Comparison of ENCODE assay signal across 1 cellular context in genomic region chr16:84614914-84615813, GRCh38.
TF ChIP-seq lines count a peak whose summit lies in the region.

No MANE protein-coding gene starts in this region.

TF ChIP-seq in H1, 55 proteins besides CTCF, POLR2A, EP300 and RAD21:
- TF ChIP-seq RFX5 (IDR thresholded peaks at IDR 0.05; ENCODE audit: borderline replicate concordance, low read depth, low read length) (no peak), SRF (IDR thresholded peaks at IDR 0.05; ENCODE audit: low read depth, low read length) (no peak), KDM1A (IDR thresholded peaks at IDR 0.05; ENCODE audit: borderline replicate concordance, low read length) (no peak), PHF8 (conservative IDR thresholded peaks at IDR 0.05; ENCODE audit: low read depth, low read length) (no peak), E2F6 (IDR thresholded peaks at IDR 0.05) (no peak), SP4 (IDR thresholded peaks at IDR 0.05; ENCODE audit: low read length) (no peak), GTF2F1 (IDR thresholded peaks at IDR 0.05; ENCODE audit: borderline replicate concordance, low read depth, low read length) (no peak), MAFK (IDR thresholded peaks at IDR 0.05; ENCODE audit: low read depth, low read length) (no peak), YY1 (IDR thresholded peaks at IDR 0.05; ENCODE audit: low read depth, low read length) (no peak), JUN (IDR thresholded peaks at IDR 0.05; ENCODE audit: low read depth, low read length) (no peak)
- TF ChIP-seq, protein P1, sequence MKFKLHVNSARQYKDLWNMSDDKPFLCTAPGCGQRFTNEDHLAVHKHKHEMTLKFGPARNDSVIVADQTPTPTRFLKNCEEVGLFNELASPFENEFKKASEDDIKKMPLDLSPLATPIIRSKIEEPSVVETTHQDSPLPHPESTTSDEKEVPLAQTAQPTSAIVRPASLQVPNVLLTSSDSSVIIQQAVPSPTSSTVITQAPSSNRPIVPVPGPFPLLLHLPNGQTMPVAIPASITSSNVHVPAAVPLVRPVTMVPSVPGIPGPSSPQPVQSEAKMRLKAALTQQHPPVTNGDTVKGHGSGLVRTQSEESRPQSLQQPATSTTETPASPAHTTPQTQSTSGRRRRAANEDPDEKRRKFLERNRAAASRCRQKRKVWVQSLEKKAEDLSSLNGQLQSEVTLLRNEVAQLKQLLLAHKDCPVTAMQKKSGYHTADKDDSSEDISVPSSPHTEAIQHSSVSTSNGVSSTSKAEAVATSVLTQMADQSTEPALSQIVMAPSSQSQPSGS (IDR thresholded peaks at IDR 0.05; ENCODE audit: low read length): no peak
